In the genomic region with DNA sequence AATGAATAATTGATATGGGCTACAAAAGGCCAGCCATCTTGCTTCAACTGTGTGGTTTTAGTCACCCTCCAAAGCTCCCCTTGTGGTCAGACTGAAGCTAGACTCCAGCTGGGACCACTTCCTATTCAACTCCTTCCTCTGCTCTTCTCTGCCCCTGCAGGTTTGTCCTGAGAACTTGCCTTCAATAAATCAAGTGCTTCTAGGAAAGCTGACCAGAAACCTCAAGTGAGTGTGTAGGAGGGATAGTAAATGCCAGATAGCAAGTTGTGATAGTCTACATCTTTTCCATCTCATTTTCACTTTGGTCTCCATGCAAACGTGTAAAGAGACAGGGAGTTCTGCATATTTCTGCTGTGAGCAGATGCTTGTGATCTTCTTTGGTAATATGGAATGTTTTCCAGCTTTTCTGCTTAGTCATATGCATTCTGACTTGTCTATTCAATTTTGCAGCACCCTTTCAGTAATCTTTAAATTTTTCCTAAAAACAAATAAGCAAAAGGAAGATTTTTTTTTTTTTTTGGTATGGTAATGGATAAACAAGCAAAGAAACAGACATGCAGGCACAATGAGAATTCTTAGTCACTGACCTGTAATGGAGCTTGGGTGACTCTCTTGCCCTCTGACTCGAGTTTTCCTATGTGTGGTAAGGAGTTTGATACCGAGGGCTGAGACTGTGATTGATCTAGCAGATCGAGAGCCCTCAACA, we compare ENCODE assay signal across 9 cellular contexts.
DNase-seq lines count a peak whose midpoint lies in the region; TF ChIP-seq lines count a peak whose summit lies in the region.
"Had no signal": no experiment of that assay in that cellular context is flagged by ENCODE, and none has a peak within 500 bp of the region (broad histone marks: within the 10 kb centered on the region; RNA-seq: fewer than 3 reads in every experiment).

No MANE protein-coding gene starts in this region.

- intact Hi-C loops in Calu3 (cut with micrococcal nuclease; ENCODE audit: unreplicated experiment) = no loop called here
- intact Hi-C loops in ovary (cut with DNase I) = no loop called here

- H3K9me3 ChIP-seq in ovary = no peaks in the 10 kb centered on the region

- no peaks in the 10 kb centered on the region for H3K36me3 ChIP-seq in ovary

- H3K27me3 ChIP-seq in ovary = no peaks in the 10 kb centered on the region

- CTCF ChIA-PET in Calu3 (lab: Charles Lee) = no interaction called here

- no peaks in the 10 kb centered on the region for H3K4me1 Mint-ChIP-seq in Calu3 (ENCODE audit: low read depth, unreplicated experiment)

- H3K27ac Mint-ChIP-seq in Calu3 (ENCODE audit: unreplicated experiment) = no peak overlapping the region

- no peak for TF ChIP-seq POLR2A in ovary (IDR thresholded peaks at IDR 0.05)

- WGBS in ovary, 3 donors = 41 to 57% (median 53%) methylated on average over 4 of the region's 4 CpGs

- peak; percentile 20 for DNase-seq in Calu3
- DNase-seq in LHCN-M2 (ENCODE audit: low read depth) = peak; percentile 84
- DNase-seq in kidney tubule cell (ENCODE audit: low spot score) = peak; percentile 88
- no peak for DNase-seq in NCI-H1417 treated with DMSO at 0.1 percent for 48 hours (lab: John Stamatoyannopoulos, UW)
- no peak for DNase-seq in activated gamma-delta T cell treated with Interleukin-2 at 50 U/mL for 16 hours
- no peak for DNase-seq in ovary
- DNase-seq in NCI-H1105 (lab: John Stamatoyannopoulos, UW) = no peak

- TF ChIP-seq EP300 in ovary (IDR thresholded peaks at IDR 0.05) = no peak

- TF ChIP-seq CTCF in Calu3 (IDR thresholded peaks at IDR 0.05; ENCODE audit: unreplicated experiment) (peak; percentile 24), VCaP (conservative IDR thresholded peaks at IDR 0.05) (peak; percentile 38; the same call in 1 of the 2 replicates), ovary (IDR thresholded peaks at IDR 0.05) (no peak)

- H3K4me3 Mint-ChIP-seq in Calu3 (ENCODE audit: low read depth, unreplicated experiment) = no peak overlapping the region

- H3K4me3 ChIP-seq in ovary = no peak overlapping the region

- H3K4me1 ChIP-seq in ovary (ENCODE audit: insufficient read depth) = no peaks in the 10 kb centered on the region

- no peak overlapping the region for H3K27ac ChIP-seq in VCaP
- no peak overlapping the region for H3K27ac ChIP-seq in ovary
- H3K27ac ChIP-seq: HL-60 had no signal

- BruUV-seq in Calu3 (replicated peaks; lab: Mats Ljungman, UMichigan) = no TSS peak

- H3K36me3 Mint-ChIP-seq in Calu3 (ENCODE audit: insufficient read depth, unreplicated experiment) = no peaks in the 10 kb centered on the region

- no peaks in the 10 kb centered on the region for H3K27me3 Mint-ChIP-seq in Calu3 (ENCODE audit: unreplicated experiment)

- H3K9me3 Mint-ChIP-seq in Calu3 (ENCODE audit: low read depth, unreplicated experiment) = no peaks in the 10 kb centered on the region

Comparison
In these comparisons a context has a peak if more than half of its experiments do, and no peak if none do; other contexts are left out.
1. DNase-seq: peak in Calu3 (single experiment), LHCN-M2 (single experiment) and kidney tubule cell (single experiment); none in NCI-H1417 treated with DMSO at 0.1 percent for 48 hours (single experiment), activated gamma-delta T cell treated with Interleukin-2 at 50 U/mL for 16 hours (single experiment), ovary (0 of 5) and NCI-H1105 (single experiment).
2. CTCF ChIP-seq: peak in Calu3 (single experiment) and VCaP (single experiment); none in ovary (0 of 3).